ENCODE assay signal across 10 cellular contexts in genomic region chr9:134329886-134330285, GRCh38. TPM values are rescaled to one million over a fixed set of nuclear protein-coding genes. Genes with fewer than 3 reads are reported as not detected.
DNase-seq lines count a peak whose midpoint lies in the region; TF ChIP-seq lines count a peak whose summit lies in the region.
"Had no signal": no experiment of that assay in that cellular context is flagged by ENCODE, and none has a peak within 500 bp of the region (broad histone marks: within the 10 kb centered on the region; RNA-seq: fewer than 3 reads in every experiment).

No MANE protein-coding gene starts in this region.

- DNase-seq in fibroblast of villous mesenchyme (ENCODE audit: low read depth) (peak; percentile 34), neuronal stem cell (ENCODE audit: low spot score) (no peak), uterus (no peak), OCI-M1 (lab: John Stamatoyannopoulos, UW) (no peak), NCI-H345 (lab: John Stamatoyannopoulos, UW) (no peak)
- no peak for DNase-seq in activated T-cell treated with anti-CD3 and anti-CD28 coated beads, Interleukin-2, amount 50 U/mL, for 1 hour
- DNase-seq: activated gamma-delta T cell treated with Interleukin-2 at 50 U/mL for 16 hours; GF-D8; NK-92 treated with Interleukin-12 subunit alpha and Interleukin-12 subunit beta, amount 100 ng/mL, for 24 hours had no signal

- no peak overlapping the region for H3K4ac ChIP-seq in neuronal stem cell (ENCODE audit: low read length)

- H3K9me3 ChIP-seq in neuronal stem cell (replicated peaks in 1 of 2; ENCODE audit: control insufficient read depth in 2 of 2, insufficient read depth in 1 of 2, low read depth in 1 of 2, low read length in 2 of 2) = no peaks in the 10 kb centered on the region
- no peaks in the 10 kb centered on the region for H3K9me3 ChIP-seq in uterus

- no peak overlapping the region for H3K23ac ChIP-seq in neuronal stem cell (ENCODE audit: low read depth, low read length, poor library complexity)

- TF ChIP-seq POLR2A in uterus (IDR thresholded peaks at IDR 0.05) = no peak

- H2AK5ac ChIP-seq in neuronal stem cell (ENCODE audit: low read depth, low read length) = peak overlapping the region; percentile 89

- H3K9ac ChIP-seq in neuronal stem cell (ENCODE audit: low read depth, low read length, poor library complexity) = peak overlapping the region; percentile 45

- H3K27ac ChIP-seq in VCaP = peak overlapping the region; percentile 92; the same call in 1 of the 2 replicates
- H3K27ac ChIP-seq in neuronal stem cell (replicated peaks; ENCODE audit: low read length) = no peak overlapping the region
- peak overlapping the region; percentile 76 to 91 for H3K27ac ChIP-seq in uterus

- no CpG with 5 or more reads among the region's 5 CpGs for WGBS in neuronal stem cell (ENCODE audit: extremely low coverage in 2 of 2, insufficient read length in 2 of 2, insufficient replicate concordance in 1 of 2), 2 donors

- H2BK12ac ChIP-seq in neuronal stem cell (ENCODE audit: low read length) = no peak overlapping the region

- no peak overlapping the region for H2AFZ ChIP-seq in neuronal stem cell (ENCODE audit: low read length)

- H3K4me1 ChIP-seq in neuronal stem cell (ENCODE audit: control insufficient read depth in 2 of 2, insufficient read depth in 1 of 2, low read depth in 1 of 2, low read length in 2 of 2) = peaks cover 27 to 48% of the 10 kb centered on the region in 2 donors
- peaks cover 2 to 38% of the 10 kb centered on the region in 2 donors for H3K4me1 ChIP-seq in uterus

- intact Hi-C loops in uterus (cut with DNase I; ENCODE audit: low total_unique reads) = loop anchor here (5.0 to 10.0 kb wide), 3 partner anchors 75 to 163 kb away; no protein-coding TSS in a partner anchor

- peaks cover 57% of the 10 kb centered on the region for H3K79me1 ChIP-seq in neuronal stem cell (ENCODE audit: low read depth, low read length)

- H3K4me2 ChIP-seq in neuronal stem cell (ENCODE audit: insufficient read depth, low read length, poor library complexity, severe bottlenecking) = no peak overlapping the region

- H2BK15ac ChIP-seq in neuronal stem cell (ENCODE audit: low read length) = no peak overlapping the region

- H4K91ac ChIP-seq in neuronal stem cell (ENCODE audit: low read depth, low read length, poor library complexity) = no peak overlapping the region

- H3K4me3 ChIP-seq in fibroblast of villous mesenchyme (ENCODE audit: low read depth, low read length) = no peak overlapping the region
- no peak overlapping the region for H3K4me3 ChIP-seq in neuronal stem cell (ENCODE audit: low read length in 2 of 2)
- H3K4me3 ChIP-seq in uterus = peak overlapping the region in 1 of 2 donors; percentile 95

- H4K8ac ChIP-seq in neuronal stem cell (ENCODE audit: low read depth, low read length) = no peak overlapping the region

- H3K18ac ChIP-seq in neuronal stem cell (ENCODE audit: low read length) = peak overlapping the region; percentile 94

- no peak for TF ChIP-seq CTCF in VCaP (conservative IDR thresholded peaks at IDR 0.05)
- no peak for TF ChIP-seq CTCF in fibroblast of villous mesenchyme (IDR thresholded peaks at IDR 0.05; ENCODE audit: insufficient read depth, low read depth, low read length)
- TF ChIP-seq CTCF in uterus (IDR thresholded peaks at IDR 0.05) = no peak

- H2BK120ac ChIP-seq in neuronal stem cell (ENCODE audit: low read depth, low read length) = peak overlapping the region; percentile 21

- no peaks in the 10 kb centered on the region for H3K27me3 ChIP-seq in neuronal stem cell (ENCODE audit: control insufficient read depth in 3 of 3, insufficient read depth in 3 of 3, low read depth in 1 of 3, low read length in 3 of 3)
- no peaks in the 10 kb centered on the region for H3K27me3 ChIP-seq in uterus

- H2BK5ac ChIP-seq in neuronal stem cell (ENCODE audit: low read length) = peak overlapping the region; percentile 90

- H3K14ac ChIP-seq in neuronal stem cell (ENCODE audit: low read length) = peak overlapping the region; percentile 56

- no peaks in the 10 kb centered on the region for H3K36me3 ChIP-seq in neuronal stem cell (replicated peaks in 1 of 2; ENCODE audit: control insufficient read depth in 2 of 2, insufficient read depth in 2 of 2, low read length in 2 of 2)
- H3K36me3 ChIP-seq in uterus = no peaks in the 10 kb centered on the region

RNA-seq across cellular contexts. Expression of gene RXRA, which starts 3.6 kb away (rescaled TPM):
- total RNA-seq in fibroblast of villous mesenchyme (14.2 and 16.0 TPM in 2 replicates), uterus (10 to 100 TPM; 17.1 to 84.6 (median 24.0) TPM)
- polyA plus RNA-seq in neuronal stem cell (2013, experiment 1 of 2) = 36.1 TPM
- 36.3 TPM for polyA plus RNA-seq in neuronal stem cell (2013, experiment 2 of 2)
